8 cellular contexts compared by ENCODE assay signal in the genomic region with DNA sequence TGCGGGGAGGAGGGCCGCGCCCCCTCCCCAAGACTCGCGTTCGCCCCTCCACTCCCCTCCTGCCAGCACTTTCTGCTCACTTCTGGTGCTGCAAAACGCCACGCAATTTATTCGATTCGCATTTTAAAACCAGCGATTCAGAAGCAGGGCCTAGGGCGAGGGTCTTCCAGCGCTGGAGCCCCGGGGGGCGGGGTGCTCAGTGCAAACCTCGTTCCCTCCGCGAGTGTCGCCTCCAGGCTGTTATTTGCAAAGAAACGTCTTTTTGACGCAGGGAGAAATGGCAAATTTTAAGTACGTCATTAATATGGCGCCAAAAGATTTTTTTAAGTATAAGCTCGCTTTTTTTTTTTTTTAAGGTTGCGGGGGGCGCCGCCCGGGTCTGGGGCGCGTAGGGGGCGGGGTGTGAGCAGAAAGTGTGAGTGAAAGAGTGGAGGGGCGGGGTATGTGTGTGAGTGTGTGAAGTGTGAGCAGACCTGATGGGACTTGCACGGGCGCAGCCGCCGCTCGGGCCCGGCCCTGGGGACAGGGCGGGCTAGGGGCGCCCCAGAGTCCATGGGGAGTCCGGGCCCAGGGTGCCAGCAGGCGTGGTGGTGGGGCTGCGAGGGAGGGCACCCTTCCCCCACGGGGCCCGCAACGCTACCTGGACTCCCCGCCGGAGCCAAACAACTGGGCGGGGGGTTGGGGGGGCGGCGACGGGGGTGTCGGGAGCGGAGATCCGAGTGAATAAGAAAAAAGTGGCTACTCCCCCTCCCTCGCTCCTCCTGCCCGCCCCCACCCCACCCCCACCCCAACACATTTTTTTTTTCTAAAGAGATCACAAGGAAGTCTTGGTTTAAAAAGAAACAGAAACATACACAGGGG. TPM values are rescaled to one million over a fixed set of nuclear protein-coding genes. Genes with fewer than 3 reads are reported as not detected.
A peak's percentile ranks its signal among the peaks of the same experiment; 100 is the strongest.
DNase-seq lines count a peak whose midpoint lies in the region; ATAC-seq and TF ChIP-seq lines count a peak whose summit lies in the region.

Gene JADE2, plus strand, starts transcription at position 845 of the 861 bp plus-strand sequence. CDS start 10,188 bp downstream, outside the sequence.

- peak; percentile 84 for DNase-seq in H4 (ENCODE audit: low spot score)
- peak; percentile 44 for DNase-seq in NCI-H1694 (lab: John Stamatoyannopoulos, UW)
- DNase-seq in activated CD4-positive, CD25-positive, alpha-beta regulatory T cell treated with anti-CD3 and anti-CD28 coated beads, Interleukin-2, amount 50 U/mL, for 16 hours (ENCODE audit: low read depth, low spot score): peak; percentile 63
- DNase-seq in cardiac fibroblast (ENCODE audit: low read depth in 2 of 2): peak; percentile 79 to 84
- DNase-seq in inferior parietal cortex (ENCODE audit: extremely low spot score): peak; percentile 51
- peak; percentile 51 to 59 for DNase-seq in stimulated activated CD4-positive, alpha-beta T cell treated with anti-CD3 and anti-CD28 coated beads, Interleukin-12 subunit alpha, Interleukin-12 subunit beta, amount 100 ng/mL, for 24 hours (ENCODE audit: low read depth in 2 of 2)

- H3K27me3 ChIP-seq in DOHH2 (ENCODE audit: control insufficient read depth, low read length): peaks cover 8% of the 10 kb centered on the region

- H3K4me3 ChIP-seq in DOHH2 (ENCODE audit: low read length) (peak within 1 kb of the TSS; percentile 93), cardiac fibroblast (replicated peaks in 1 of 2; ENCODE audit: low read depth in 2 of 2, low read length in 2 of 2) (peak within 1 kb of the TSS; percentile 83 to 91)

- H3K4me1 ChIP-seq in DOHH2 (ENCODE audit: control insufficient read depth, low read length): peaks cover 17% of the 10 kb centered on the region

- H3K9me2 ChIP-seq in DOHH2 (replicated peaks; ENCODE audit: control insufficient read depth, low read length): no peaks in the 10 kb centered on the region

- no peaks in the 10 kb centered on the region; the same call in 1 of the 2 replicates for H4K20me1 ChIP-seq in DOHH2 (ENCODE audit: control insufficient read depth, insufficient read depth, low read depth, low read length)

- peaks cover 37% of the 10 kb centered on the region for H3K79me2 ChIP-seq in DOHH2 (ENCODE audit: control insufficient read depth, low read length)

- peaks cover 14% of the 10 kb centered on the region for H3F3A ChIP-seq in DOHH2 (ENCODE audit: control insufficient read depth, insufficient read depth)

- H3K4me2 ChIP-seq in DOHH2 (ENCODE audit: low read length): peak within 1 kb of the TSS; percentile 79

- no peaks in the 10 kb centered on the region for H3K9me3 ChIP-seq in DOHH2 (ENCODE audit: control insufficient read depth, insufficient read depth, low read length)

- no peak for ATAC-seq in HG03521 (IDR thresholded peaks at IDR 0.05; ENCODE audit: unreplicated experiment)

- peaks cover 4% of the 10 kb centered on the region for H3K36me3 ChIP-seq in DOHH2 (ENCODE audit: control insufficient read depth, low read length)

- H3K27ac ChIP-seq in DOHH2 (ENCODE audit: low read depth, low read length): peak within 1 kb of the TSS; percentile 85

- TF ChIP-seq CTCF in DOHH2 (IDR thresholded peaks at IDR 0.05; ENCODE audit: low read depth, low read length, poor library complexity, severe bottlenecking) (no peak), cardiac fibroblast (IDR thresholded peaks at IDR 0.05; ENCODE audit: low read depth, low read length) (peak; percentile 0)

RNA-seq across cellular contexts. Expression of gene JADE2, which starts in this region (rescaled TPM):
- total RNA-seq in H4 (2014; rRNA removed; shearing (Covaris generic)): 17.9 and 18.1 TPM in 2 replicates
